Comparison of ENCODE assay signal across 16 cellular contexts in the genomic region with DNA sequence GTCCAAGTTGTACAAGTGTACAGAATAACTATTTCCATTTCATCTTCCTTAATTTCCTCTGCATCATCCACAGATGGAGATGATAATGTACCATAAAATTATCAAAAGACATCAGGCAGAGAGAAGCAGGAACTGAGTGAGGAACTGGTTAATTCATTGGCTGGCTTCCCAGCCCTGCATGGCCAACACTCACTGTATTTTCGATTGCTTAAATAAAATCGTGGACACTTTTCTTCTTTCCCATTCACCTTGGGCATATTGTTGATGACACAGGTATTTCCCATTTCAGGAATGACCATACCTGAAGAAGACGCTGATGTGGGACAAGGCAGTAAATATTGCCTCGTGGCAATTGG.
DNase-seq lines count a peak whose midpoint lies in the region; ATAC-seq and TF ChIP-seq lines count a peak whose summit lies in the region.
"Had no signal": no experiment of that assay in that cellular context is flagged by ENCODE, and none has a peak within 500 bp of the region (broad histone marks: within the 10 kb centered on the region; RNA-seq: fewer than 3 reads in every experiment).

No MANE protein-coding gene starts in this region.

- ATAC-seq in left lung (peak; percentile 42), GM18517 (IDR thresholded peaks at IDR 0.05; ENCODE audit: unreplicated experiment) (no peak)

- H3K9me3 ChIP-seq in MG63 (peaks cover 5% of the 10 kb centered on the region; the same call in 1 of the 2 replicates), mammary epithelial cell (replicated peaks; ENCODE audit: insufficient read depth, low read length) (no peaks in the 10 kb centered on the region), left lung (no peaks in the 10 kb centered on the region)

- dilution Hi-C loops in mammary epithelial cell (cut with HindIII; ENCODE audit: low sequenced_read_pairs): loop anchor here (25.0 kb wide), 1 partner anchor 236 kb away; the partner anchor contains the start of gene CEMIP

- no TSS peak for BruUV-seq in mammary epithelial cell (replicated peaks; lab: Mats Ljungman, UMichigan)

- TF ChIP-seq CTCF in mammary epithelial cell (conservative IDR thresholded peaks at IDR 0.05 in 1 of 2, IDR thresholded peaks at IDR 0.05 in 1 of 2; ENCODE audit: extremely low read depth in 1 of 2, insufficient read depth in 1 of 2, low read depth in 1 of 2, low read length in 2 of 2) (no peak), left lung (IDR thresholded peaks at IDR 0.05) (no peak)

- H3K27ac Mint-ChIP-seq in immature natural killer cell: no peak overlapping the region
- H3K27ac Mint-ChIP-seq: activated CD4-positive, alpha-beta T cell treated with anti-CD3 and anti-CD28 coated beads, Interleukin-2, amount 10 ng/mL, durations not matched to agents 7 days and 5 days; B cell; T-helper 1 cell treated with Interleukin-12 subunit alpha and Interleukin-12 subunit beta and Interleukin-4 antibody, amounts not matched to agents 30 μg/mL and 1 μg/mL, for 36 hours; type B pancreatic cell had no signal

- H3K36me3 ChIP-seq in MG63 (peaks cover 8% of the 10 kb centered on the region; the same call in 1 of the 2 replicates), mammary epithelial cell (ENCODE audit: insufficient read depth, low read length) (no peaks in the 10 kb centered on the region), left lung (no peaks in the 10 kb centered on the region)

- H3K9ac ChIP-seq in mammary epithelial cell (ENCODE audit: insufficient read depth, low read length): no peak overlapping the region

- H3K4me3 ChIP-seq in MG63: no peak overlapping the region
- H3K4me3 ChIP-seq in mammary epithelial cell (replicated peaks in 1 of 3; ENCODE audit: insufficient read depth in 1 of 3, low read depth in 2 of 3, low read length in 3 of 3): no peak overlapping the region
- no peak overlapping the region for H3K4me3 ChIP-seq in left lung

- peaks cover 0 to 2% (median 0%) of the 10 kb centered on the region in 6 donors for H3K9me3 Mint-ChIP-seq in immature natural killer cell
- H3K9me3 Mint-ChIP-seq: activated CD4-positive, alpha-beta T cell treated with anti-CD3 and anti-CD28 coated beads, Interleukin-2, amount 10 ng/mL, durations not matched to agents 7 days and 5 days; T-helper 1 cell treated with Interleukin-12 subunit alpha and Interleukin-12 subunit beta and Interleukin-4 antibody, amounts not matched to agents 30 μg/mL and 1 μg/mL, for 36 hours; type B pancreatic cell had no signal

- WGBS in mammary epithelial cell (ENCODE audit: low coverage, missing lambda C conversion rate): 67% methylated on average over 4 of the region's 4 CpGs

- CTCF ChIA-PET in mammary epithelial cell (lab: Charles Lee; ENCODE audit: low non-redundant PET): no interaction called here

- in situ Hi-C loops in mammary epithelial cell (cut with MboI; ENCODE audit: low sequenced_read_pairs in 2 of 2): loop anchor here in 1 of 2 donors (25.0 kb wide), 1 partner anchor 711 kb away; no protein-coding TSS in a partner anchor

- H3K4me3 Mint-ChIP-seq in immature natural killer cell: no peak overlapping the region
- H3K4me3 Mint-ChIP-seq: activated CD4-positive, alpha-beta T cell treated with anti-CD3 and anti-CD28 coated beads, Interleukin-2, amount 10 ng/mL, durations not matched to agents 7 days and 5 days; B cell; T-helper 1 cell treated with Interleukin-12 subunit alpha and Interleukin-12 subunit beta and Interleukin-4 antibody, amounts not matched to agents 30 μg/mL and 1 μg/mL, for 36 hours; type B pancreatic cell had no signal

- H3K4me2 ChIP-seq in mammary epithelial cell (ENCODE audit: insufficient read depth, low read depth, low read length): peak overlapping the region; percentile 64

- no peak overlapping the region for H2AFZ ChIP-seq in mammary epithelial cell (ENCODE audit: low read depth, low read length)

- no peaks in the 10 kb centered on the region for H3K36me3 Mint-ChIP-seq in immature natural killer cell

- DNase-seq in EH (ENCODE audit: low read depth) (peak; percentile 78), MG63 (peak; percentile 22), mammary epithelial cell (peak; percentile 17), left lung (no peak), HuH-7.5 (ENCODE audit: low spot score) (no peak), immature natural killer cell (no peak), RKO (ENCODE audit: low spot score) (no peak)
- DNase-seq: activated CD4-positive, alpha-beta T cell treated with anti-CD3 and anti-CD28 coated beads, Interleukin-2, amount 10 ng/mL, durations not matched to agents 7 days and 5 days; activated T-cell treated with anti-CD3 and anti-CD28 coated beads, Interleukin-2, amount 50 U/mL, for 48 hours; dermis blood vessel endothelial cell; NCI-H1436; stimulated activated CD4-positive, alpha-beta T cell treated with anti-CD3 and anti-CD28 coated beads, Interleukin-2, amount 100 ng/mL, for 24 hours had no signal

- H3K27me3 Mint-ChIP-seq in immature natural killer cell (ENCODE audit: low read depth in 3 of 3): peaks cover 0 to 3% (median 1%) of the 10 kb centered on the region in 3 donors
- H3K27me3 Mint-ChIP-seq: type B pancreatic cell had no signal

- H3K27ac ChIP-seq in mammary epithelial cell (ENCODE audit: insufficient read depth, low read depth, low read length): no peak overlapping the region
- H3K27ac ChIP-seq in left lung: no peak overlapping the region

- H3K27me3 ChIP-seq in MG63 (no peaks in the 10 kb centered on the region; the same call in 1 of the 2 replicates), mammary epithelial cell (ENCODE audit: insufficient read depth, low read length) (no peaks in the 10 kb centered on the region), left lung (no peaks in the 10 kb centered on the region)

- no peaks in the 10 kb centered on the region for H4K20me1 ChIP-seq in mammary epithelial cell (ENCODE audit: insufficient read depth, low read length)

- intact Hi-C loops in mammary epithelial cell (cut with micrococcal nuclease) (no loop called here), left lung (cut with DNase I) (no loop called here)

- H3K79me2 ChIP-seq in mammary epithelial cell (ENCODE audit: insufficient read depth, low read length): no peaks in the 10 kb centered on the region

- peaks cover 21% of the 10 kb centered on the region for H3K4me1 ChIP-seq in mammary epithelial cell (ENCODE audit: insufficient read depth, low read length)
- peaks cover 5 to 14% of the 10 kb centered on the region in 2 donors for H3K4me1 ChIP-seq in left lung

- no peaks in the 10 kb centered on the region for H3K4me1 Mint-ChIP-seq in immature natural killer cell
- H3K4me1 Mint-ChIP-seq: activated CD4-positive, alpha-beta T cell treated with anti-CD3 and anti-CD28 coated beads, Interleukin-2, amount 10 ng/mL, durations not matched to agents 7 days and 5 days; B cell had no signal

Comparison
In these comparisons a context has a peak if more than half of its experiments do, and no peak if none do; other contexts are left out.
1. DNase-seq: peak in EH (single experiment), MG63 (single experiment) and mammary epithelial cell (single experiment); none in left lung (0 of 2), HuH-7.5 (single experiment), immature natural killer cell (0 of 3) and RKO (single experiment).